Comparison of ENCODE assay signal across 29 cellular contexts in the genomic region with DNA sequence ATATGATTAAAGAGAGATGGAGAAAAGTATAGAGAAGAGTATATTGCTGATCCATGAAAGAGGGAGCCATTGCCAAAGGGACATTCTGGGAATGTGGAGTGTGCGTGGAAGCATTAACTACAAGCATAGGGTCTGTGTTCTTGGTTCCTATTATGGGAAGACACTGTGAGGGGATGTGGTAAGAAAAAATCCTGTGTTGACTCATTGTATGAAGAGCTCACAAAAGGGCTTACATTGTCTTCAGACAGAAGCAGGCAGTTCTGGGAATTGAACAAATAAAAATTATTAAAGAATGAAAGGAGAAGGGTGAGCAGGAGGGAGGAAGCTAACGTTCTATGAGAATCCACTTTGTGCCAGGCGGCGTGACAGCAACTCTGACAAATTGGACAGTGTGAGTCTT.
"Had no signal": no experiment of that assay in that cellular context is flagged by ENCODE, and none has a peak within 500 bp of the region (broad histone marks: within the 10 kb centered on the region; RNA-seq: fewer than 3 reads in every experiment).

No MANE protein-coding gene starts in this region.

- H3K36me3 Mint-ChIP-seq: activated CD8-positive, alpha-beta memory T cell treated with anti-CD3 and anti-CD28 coated beads, Interleukin-2, amount 10 ng/mL, durations not matched to agents 7 days and 5 days; activated naive CD4-positive, alpha-beta T cell treated with anti-CD3 and anti-CD28 coated beads, Interleukin-2, amount 50 U/mL, for 24 hours; activated naive CD8-positive, alpha-beta T cell treated with anti-CD3 and anti-CD28 coated beads for 36 hours; WTC11 had no signal

- H3K4me3 Mint-ChIP-seq: activated CD8-positive, alpha-beta memory T cell treated with anti-CD3 and anti-CD28 coated beads, Interleukin-2, amount 10 ng/mL, durations not matched to agents 7 days and 5 days; activated CD8-positive, alpha-beta T cell treated with anti-CD3 and anti-CD28 coated beads, Interleukin-2, amount 10 ng/mL, durations not matched to agents 7 days and 5 days; activated naive CD4-positive, alpha-beta T cell treated with anti-CD3 and anti-CD28 coated beads for 36 hours; activated naive CD4-positive, alpha-beta T cell treated with anti-CD3 and anti-CD28 coated beads, Interleukin-2, amount 50 U/mL, for 24 hours; activated naive CD8-positive, alpha-beta T cell treated with anti-CD3 and anti-CD28 coated beads for 36 hours; activated naive CD8-positive, alpha-beta T cell treated with anti-CD3 and anti-CD28 coated beads, Interleukin-2, amount 50 U/mL, for 24 hours; activated T-helper 1 cell treated with anti-CD3 and anti-CD28 coated beads, Interleukin-12 subunit alpha, Interleukin-12 subunit beta, Interleukin-2, Interleukin-4 antibody, amounts not matched to agents 30 ng/mL and 10 ng/mL and 1 ng/mL, durations not matched to agents 14 hours and 24 hours and 36 hours; effector memory CD8-positive, alpha-beta T cell; WTC11 had no signal

- H3K27me3 Mint-ChIP-seq: activated CD8-positive, alpha-beta memory T cell treated with anti-CD3 and anti-CD28 coated beads, Interleukin-2, amount 10 ng/mL, durations not matched to agents 7 days and 5 days; activated naive CD8-positive, alpha-beta T cell treated with anti-CD3 and anti-CD28 coated beads for 36 hours; activated naive CD8-positive, alpha-beta T cell treated with anti-CD3 and anti-CD28 coated beads, Interleukin-2, amount 50 U/mL, for 24 hours; effector memory CD8-positive, alpha-beta T cell had no signal

- DNase-seq: activated CD4-positive, alpha-beta T cell treated with anti-CD3 and anti-CD28 coated beads for 1 hour; activated CD4-positive, alpha-beta T cell treated with anti-CD3 and anti-CD28 coated beads for 4 hours; activated CD4-positive, alpha-beta T cell treated with anti-CD3 and anti-CD28 coated beads, Interleukin-2, amount 50 U/mL, for 1 hour; activated CD4-positive, alpha-beta T cell treated with anti-CD3 and anti-CD28 coated beads, Interleukin-2, amount 50 U/mL, for 48 hours; activated CD8-positive, alpha-beta memory T cell treated with anti-CD3 and anti-CD28 coated beads, Interleukin-2, amount 10 ng/mL, durations not matched to agents 7 days and 5 days; activated CD8-positive, alpha-beta memory T cell treated with anti-CD3 and anti-CD28 coated beads, Interleukin-2, amount 50 U/mL, for 4 hours; activated CD8-positive, alpha-beta T cell treated with anti-CD3 and anti-CD28 coated beads, Interleukin-2, amount 10 ng/mL, durations not matched to agents 7 days and 5 days; activated effector memory CD4-positive, alpha-beta T cell treated with anti-CD3 and anti-CD28 coated beads, Interleukin-2, amount 50 U/mL, for 16 hours; activated naive CD4-positive, alpha-beta T cell treated with anti-CD3 and anti-CD28 coated beads for 36 hours; activated naive CD8-positive, alpha-beta T cell treated with anti-CD3 and anti-CD28 coated beads for 36 hours; activated naive CD8-positive, alpha-beta T cell treated with anti-CD3 and anti-CD28 coated beads, Interleukin-2, amount 50 U/mL, for 24 hours; activated T-cell treated with anti-CD3 and anti-CD28 coated beads, Interleukin-2, amount 50 U/mL, for 1 hour; activated T-cell treated with anti-CD3 and anti-CD28 coated beads, Interleukin-2, amount 50 U/mL, for 48 hours; adrenal gland; amygdala; aorta; body of pancreas; caudate nucleus; cortex of kidney; dermis blood vessel endothelial cell; effector CD4-positive, alpha-beta T cell; effector memory CD8-positive, alpha-beta T cell; esophagus squamous epithelium; head of caudate nucleus; T-helper 2 cell had no signal

- ATAC-seq: activated CD8-positive, alpha-beta memory T cell treated with anti-CD3 and anti-CD28 coated beads, Interleukin-2, amount 10 ng/mL, durations not matched to agents 7 days and 5 days; activated CD8-positive, alpha-beta T cell treated with anti-CD3 and anti-CD28 coated beads, Interleukin-2, amount 10 ng/mL, durations not matched to agents 7 days and 5 days; activated naive CD8-positive, alpha-beta T cell treated with anti-CD3 and anti-CD28 coated beads, Interleukin-2, amount 50 U/mL, for 24 hours; body of pancreas; effector memory CD8-positive, alpha-beta T cell; WTC11 had no signal

- H3K9me3 Mint-ChIP-seq: activated naive CD4-positive, alpha-beta T cell treated with anti-CD3 and anti-CD28 coated beads for 36 hours; activated naive CD4-positive, alpha-beta T cell treated with anti-CD3 and anti-CD28 coated beads, Interleukin-2, amount 50 U/mL, for 24 hours; activated naive CD8-positive, alpha-beta T cell treated with anti-CD3 and anti-CD28 coated beads for 36 hours; activated naive CD8-positive, alpha-beta T cell treated with anti-CD3 and anti-CD28 coated beads, Interleukin-2, amount 50 U/mL, for 24 hours; activated T-helper 1 cell treated with anti-CD3 and anti-CD28 coated beads, Interleukin-12 subunit alpha, Interleukin-12 subunit beta, Interleukin-2, Interleukin-4 antibody, amounts not matched to agents 30 ng/mL and 10 ng/mL and 1 ng/mL, durations not matched to agents 14 hours and 24 hours and 36 hours had no signal

- H3K27ac Mint-ChIP-seq: activated CD8-positive, alpha-beta memory T cell treated with anti-CD3 and anti-CD28 coated beads, Interleukin-2, amount 10 ng/mL, durations not matched to agents 7 days and 5 days; activated CD8-positive, alpha-beta T cell treated with anti-CD3 and anti-CD28 coated beads, Interleukin-2, amount 10 ng/mL, durations not matched to agents 7 days and 5 days; activated naive CD4-positive, alpha-beta T cell treated with anti-CD3 and anti-CD28 coated beads for 36 hours; activated naive CD4-positive, alpha-beta T cell treated with anti-CD3 and anti-CD28 coated beads, Interleukin-2, amount 50 U/mL, for 24 hours; activated naive CD8-positive, alpha-beta T cell treated with anti-CD3 and anti-CD28 coated beads for 36 hours; activated naive CD8-positive, alpha-beta T cell treated with anti-CD3 and anti-CD28 coated beads, Interleukin-2, amount 50 U/mL, for 24 hours; activated T-helper 1 cell treated with anti-CD3 and anti-CD28 coated beads, Interleukin-12 subunit alpha, Interleukin-12 subunit beta, Interleukin-2, Interleukin-4 antibody, amounts not matched to agents 30 ng/mL and 10 ng/mL and 1 ng/mL, durations not matched to agents 14 hours and 24 hours and 36 hours; activated T-helper 2 cell treated with anti-CD3 and anti-CD28 coated beads, Interferon-gamma antibody, Interleukin-2, Interleukin-4, amounts not matched to agents 10 μg/mL and 5 μg/mL and 100 μg/mL, durations not matched to agents 14 hours and 24 hours and 36 hours; effector memory CD8-positive, alpha-beta T cell; WTC11 had no signal

- H3K4me1 Mint-ChIP-seq: activated CD8-positive, alpha-beta memory T cell treated with anti-CD3 and anti-CD28 coated beads, Interleukin-2, amount 10 ng/mL, durations not matched to agents 7 days and 5 days; activated naive CD4-positive, alpha-beta T cell treated with anti-CD3 and anti-CD28 coated beads, Interleukin-2, amount 50 U/mL, for 24 hours; activated naive CD8-positive, alpha-beta T cell treated with anti-CD3 and anti-CD28 coated beads for 36 hours; activated naive CD8-positive, alpha-beta T cell treated with anti-CD3 and anti-CD28 coated beads, Interleukin-2, amount 50 U/mL, for 24 hours; WTC11 had no signal
